Comparison of ENCODE assay signal across 12 cellular contexts in genomic region chr3:39454818-39455217, GRCh38. TPM values are rescaled to one million over a fixed set of nuclear protein-coding genes. Genes with fewer than 3 reads are reported as not detected.
"Had no signal": no experiment of that assay in that cellular context is flagged by ENCODE, and none has a peak within 500 bp of the region (broad histone marks: within the 10 kb centered on the region; RNA-seq: fewer than 3 reads in every experiment).

No MANE protein-coding gene starts in this region.

- DNase-seq: GM23248, H9, HCEC 1CT, HFFc6, KBM-7 had no signal

- H3K9ac ChIP-seq: GM23248, KMS-11 had no signal

- H2AFZ ChIP-seq: GM23248 had no signal

- H3K4me3 Mint-ChIP-seq: H9, HFFc6, IgD-negative memory B cell had no signal

- H3K36me3 Mint-ChIP-seq: IgD-negative memory B cell had no signal

- H3K4me2 ChIP-seq: KMS-11 had no signal

- H3K4me3 ChIP-seq: GM23248 had no signal

- H3K27ac Mint-ChIP-seq: HFFc6, IgD-negative memory B cell had no signal

- H3K4me1 Mint-ChIP-seq: H9, IgD-negative memory B cell had no signal

- FAIRE-seq: H1, H54, HepG2 had no signal

- H3K27ac ChIP-seq: GM23248, HL-60, KMS-11 had no signal

- ATAC-seq: HepG2 had no signal

RNA-seq across cellular contexts. Expression of gene MOBP, which starts 12.7 kb away (rescaled TPM):
- total RNA-seq: GM23248, H9, HepG2, HFFc6, HT1080 had no signal
- polyA plus RNA-seq: GM23248, HepG2, IgD-negative memory B cell had no signal
